ENCODE assay signal across 8 cellular contexts in genomic region chr14:66495214-66496098, GRCh38. TPM values are rescaled to one million over a fixed set of nuclear protein-coding genes. Genes with fewer than 3 reads are reported as not detected.
DNase-seq lines count a peak whose midpoint lies in the region; ATAC-seq and TF ChIP-seq lines count a peak whose summit lies in the region.

No MANE protein-coding gene starts in this region.

- no peak for TF ChIP-seq POLR2A in breast epithelium (IDR thresholded peaks at IDR 0.05)

- H3K9me3 ChIP-seq in GM23248 (ENCODE audit: low read depth), result no peaks in the 10 kb centered on the region
- no peaks in the 10 kb centered on the region for H3K9me3 ChIP-seq in RWPE2 (ENCODE audit: severe bottlenecking)
- no peaks in the 10 kb centered on the region for H3K9me3 ChIP-seq in breast epithelium

- in situ Hi-C loops in GM23248 (cut with MboI), result no loop called here

- H3K27me3 ChIP-seq in GM23248 (replicated peaks; ENCODE audit: insufficient read depth) (no peaks in the 10 kb centered on the region), RWPE2 (ENCODE audit: insufficient read depth, poor library complexity, severe bottlenecking) (no peaks in the 10 kb centered on the region), breast epithelium (no peaks in the 10 kb centered on the region)

- TF ChIP-seq CTCF in RWPE2 (IDR thresholded peaks at IDR 0.05; ENCODE audit: poor library complexity, severe bottlenecking), result peak; percentile 98
- peak; percentile 60 to 72 (median 65) for TF ChIP-seq CTCF in breast epithelium (IDR thresholded peaks at IDR 0.05)

- intact Hi-C loops in breast epithelium (cut with DNase I; ENCODE audit: low total_unique reads), result no loop called here

- H3K4me2 ChIP-seq in GM23248 (ENCODE audit: unreplicated experiment), result peak overlapping the region; percentile 80

- peak overlapping the region; percentile 66 for H2AFZ ChIP-seq in GM23248

- ATAC-seq in RWPE2 (ENCODE audit: low read depth), result peak; percentile 93

- H3K9me2 ChIP-seq in GM23248 (ENCODE audit: insufficient read depth), result no peaks in the 10 kb centered on the region

- DNase-seq in NCI-H2029 (lab: John Stamatoyannopoulos, UW) (peak; percentile 16), NCI-H2029 treated with DMSO at 0.1 percent for 48 hours (lab: John Stamatoyannopoulos, UW) (no peak), GM23248 (peak; percentile 72), M059J (ENCODE audit: low read depth) (peak; percentile 65), RWPE2 (ENCODE audit: low spot score) (no peak), breast epithelium (ENCODE audit: low spot score in 2 of 2) (peak in 1 of 2 donors; percentile 19), iris pigment epithelial cell (ENCODE audit: low read depth) (peak; percentile 83)
- peak; percentile 17 for DNase-seq in stimulated activated CD4-positive, alpha-beta T cell treated with anti-CD3 and anti-CD28 coated beads, Interleukin-1b, Interleukin-23, amount 100 ng/mL, for 48 hours

- H3K79me2 ChIP-seq in GM23248 (ENCODE audit: insufficient read depth), result no peaks in the 10 kb centered on the region

- H3K27ac ChIP-seq in GM23248 (no peak overlapping the region), RWPE2 (ENCODE audit: poor library complexity, severe bottlenecking) (no peak overlapping the region), breast epithelium (no peak overlapping the region)

- H3K4me1 ChIP-seq in GM23248 (ENCODE audit: insufficient read depth) (no peaks in the 10 kb centered on the region), RWPE2 (ENCODE audit: insufficient read depth, poor library complexity, severe bottlenecking) (peaks cover 8% of the 10 kb centered on the region), breast epithelium (no peaks in the 10 kb centered on the region)

- H3F3A ChIP-seq in GM23248 (ENCODE audit: insufficient read depth), result no peaks in the 10 kb centered on the region

- H4K20me1 ChIP-seq in GM23248 (ENCODE audit: insufficient read depth), result no peaks in the 10 kb centered on the region

- no peak overlapping the region for H3K9ac ChIP-seq in GM23248

- H3K36me3 ChIP-seq in GM23248 (ENCODE audit: low read depth) (no peaks in the 10 kb centered on the region), RWPE2 (ENCODE audit: low read depth) (no peaks in the 10 kb centered on the region), breast epithelium (no peaks in the 10 kb centered on the region)

- peak overlapping the region; percentile 34 for H3K4me3 ChIP-seq in GM23248
- no peak overlapping the region for H3K4me3 ChIP-seq in RWPE2 (ENCODE audit: severe bottlenecking)
- H3K4me3 ChIP-seq in breast epithelium, result peak overlapping the region in 1 of 3 donors; percentile 9

- WGBS in GM23248 (ENCODE audit: low coverage in 1 of 2, low lambda C conversion rate in 2 of 2, missing lambda C conversion rate in 2 of 2), 2 experiments, result 0 to 5% methylated on average over 4 of the region's 4 CpGs

RNA-seq across cellular contexts. Expression of gene CCDC196, which starts 9.3 kb away (rescaled TPM):
- total RNA-seq in GM23248 (2014; rRNA removed; shearing (Covaris generic)), result not detected in 2 replicates
- not detected in 2 replicates for polyA plus RNA-seq in GM23248 (2016; fragmentation: Nextera tagmentation; extraction: Ambion mirVana)
- not detected in 2 replicates for total RNA-seq in M059J (2014; rRNA removed; shearing (Covaris generic))
- not detected for total RNA-seq in breast epithelium

RNA-seq across cellular contexts. Expression of gene GPHN, which starts 12.5 kb away (rescaled TPM):
- total RNA-seq in GM23248 (2014; rRNA removed; shearing (Covaris generic)), result 7.0 and 7.6 TPM in 2 replicates
- 8.5 and 9.3 TPM in 2 replicates for polyA plus RNA-seq in GM23248 (2016; fragmentation: Nextera tagmentation; extraction: Ambion mirVana)
- total RNA-seq in M059J (2014; rRNA removed; shearing (Covaris generic)), result 1.3 and 12.6 TPM in 2 replicates
- total RNA-seq in breast epithelium, result 10 to 100 TPM; 20.9 to 39.0 (median 24.9) TPM

Comparison
In these comparisons a context has a peak if more than half of its experiments do, and no peak if none do; other contexts are left out.
1. DNase-seq: peak in NCI-H2029 (single experiment), GM23248 (single experiment), M059J (single experiment), iris pigment epithelial cell (single experiment) and stimulated activated CD4-positive, alpha-beta T cell treated with anti-CD3 and anti-CD28 coated beads, Interleukin-1b, Interleukin-23, amount 100 ng/mL, for 48 hours (single experiment); none in NCI-H2029 treated with DMSO at 0.1 percent for 48 hours (single experiment) and RWPE2 (single experiment).